1 cellular context compared by ENCODE assay signal in genomic region chr20:64056639-64056888, GRCh38.
TF ChIP-seq lines count a peak whose summit lies in the region.

No MANE protein-coding gene starts in this region.

TF ChIP-seq in HepG2, 621 proteins besides CTCF, POLR2A, EP300 and RAD21 (continued from another document and continues in another):
- no peak for TF ChIP-seq ZNF639 (CRISPR knock-in tag; conservative IDR thresholded peaks at IDR 0.05)
- no peak for TF ChIP-seq ZNF747 (CRISPR knock-in tag; IDR thresholded peaks at IDR 0.05; ENCODE audit: borderline replicate concordance)
- TF ChIP-seq KDM6A (CRISPR knock-in tag; IDR thresholded peaks at IDR 0.05; ENCODE audit: low read depth), result peak; percentile 19
- peak; percentile 84 for TF ChIP-seq RXRA (CRISPR knock-in tag; IDR thresholded peaks at IDR 0.05)
- no peak for TF ChIP-seq ZNF503 (CRISPR knock-in tag; IDR thresholded peaks at IDR 0.05)
- TF ChIP-seq ZNF230 (CRISPR knock-in tag; IDR thresholded peaks at IDR 0.05), result no peak
- peak; percentile 29; the same call in 1 of the 2 replicates for TF ChIP-seq KLF11 (CRISPR knock-in tag; IDR thresholded peaks at IDR 0.05)
- no peak for TF ChIP-seq HOXA7 (CRISPR knock-in tag; IDR thresholded peaks at IDR 0.05)
- no peak for TF ChIP-seq KDM5A (IDR thresholded peaks at IDR 0.05; ENCODE audit: borderline replicate concordance, low read length)
- no peak for TF ChIP-seq STAT5B (CRISPR knock-in tag; IDR thresholded peaks at IDR 0.05)
- TF ChIP-seq ZNF574 (CRISPR knock-in tag; IDR thresholded peaks at IDR 0.05), result 0 out of 2 replicates have a peak, but pooled peaks have one; percentile 31
- TF ChIP-seq MBD4 (IDR thresholded peaks at IDR 0.05; ENCODE audit: borderline replicate concordance, low read length), result no peak
- no peak for TF ChIP-seq ZNF256 (CRISPR knock-in tag; conservative IDR thresholded peaks at IDR 0.05)
- TF ChIP-seq NR2C2 (CRISPR knock-in tag; IDR thresholded peaks at IDR 0.05; ENCODE audit: borderline replicate concordance), result peak; percentile 35; the same call in 1 of the 2 replicates
- peak; percentile 75; the same call in 1 of the 2 replicates for TF ChIP-seq TOPORS (CRISPR knock-in tag; IDR thresholded peaks at IDR 0.05)
- TF ChIP-seq ZNF644 (CRISPR knock-in tag; IDR thresholded peaks at IDR 0.05; ENCODE audit: low read depth), result no peak
- no peak for TF ChIP-seq FOXM1 (CRISPR knock-in tag; IDR thresholded peaks at IDR 0.05)
- TF ChIP-seq MYC (CRISPR knock-in tag; IDR thresholded peaks at IDR 0.05; ENCODE audit: borderline replicate concordance), result peak; percentile 56; the same call in 1 of the 2 replicates
- TF ChIP-seq ZNF275 (CRISPR knock-in tag; IDR thresholded peaks at IDR 0.05; ENCODE audit: borderline replicate concordance), result no peak
- TF ChIP-seq THAP9 (CRISPR knock-in tag; IDR thresholded peaks at IDR 0.05; ENCODE audit: borderline replicate concordance), result no peak
- TF ChIP-seq ZNF607 (CRISPR knock-in tag; IDR thresholded peaks at IDR 0.05; ENCODE audit: borderline replicate concordance), result no peak
- no peak for TF ChIP-seq EEA1 (CRISPR knock-in tag; IDR thresholded peaks at IDR 0.05; ENCODE audit: borderline replicate concordance)
- TF ChIP-seq NONO (IDR thresholded peaks at IDR 0.05), result no peak
- peak; percentile 55; the same call in 1 of the 2 replicates for TF ChIP-seq NONO (CRISPR knock-in tag; conservative IDR thresholded peaks at IDR 0.05)
- no peak for TF ChIP-seq GZF1 (CRISPR knock-in tag; IDR thresholded peaks at IDR 0.05)
- TF ChIP-seq TIGD3 (CRISPR knock-in tag; IDR thresholded peaks at IDR 0.05; ENCODE audit: borderline replicate concordance), result no peak
- no peak for TF ChIP-seq HNF1A (IDR thresholded peaks at IDR 0.05; ENCODE audit: low read depth)
- TF ChIP-seq HNF1A (CRISPR knock-in tag; IDR thresholded peaks at IDR 0.05; ENCODE audit: borderline replicate concordance), result peak; percentile 29; the same call in 1 of the 2 replicates
- TF ChIP-seq ZNF333 (CRISPR knock-in tag; IDR thresholded peaks at IDR 0.05; ENCODE audit: borderline replicate concordance), result no peak
- TF ChIP-seq HBP1 (CRISPR knock-in tag; IDR thresholded peaks at IDR 0.05; ENCODE audit: low read depth), result no peak
- TF ChIP-seq NBN (conservative IDR thresholded peaks at IDR 0.05), result no peak
- TF ChIP-seq ZNF746 (CRISPR knock-in tag; IDR thresholded peaks at IDR 0.05), result no peak; the same call in 1 of the 2 replicates
- TF ChIP-seq TEAD2 (CRISPR knock-in tag; IDR thresholded peaks at IDR 0.05), result no peak
- TF ChIP-seq ZNF780A (CRISPR knock-in tag; IDR thresholded peaks at IDR 0.05), result no peak
- TF ChIP-seq ARID4A (CRISPR knock-in tag; IDR thresholded peaks at IDR 0.05; ENCODE audit: borderline replicate concordance), result peak; percentile 5; the same call in 1 of the 2 replicates
- TF ChIP-seq RFXAP (CRISPR knock-in tag; IDR thresholded peaks at IDR 0.05; ENCODE audit: borderline replicate concordance), result no peak; the same call in 1 of the 2 replicates
- peak; percentile 66; the same call in 1 of the 2 replicates for TF ChIP-seq HNF4G (IDR thresholded peaks at IDR 0.05; ENCODE audit: borderline replicate concordance, low read depth, low read length)
- no peak; the same call in 1 of the 2 replicates for TF ChIP-seq HNF4G (CRISPR knock-in tag; IDR thresholded peaks at IDR 0.05; ENCODE audit: borderline replicate concordance, low read depth)
